Comparison of ENCODE assay signal across 13 cellular contexts in genomic region chrX:118503260-118504041, GRCh38. TPM values are rescaled to one million over a fixed set of nuclear protein-coding genes. Genes with fewer than 3 reads are reported as not detected.
DNase-seq lines count a peak whose midpoint lies in the region; ATAC-seq, FAIRE-seq and TF ChIP-seq lines count a peak whose summit lies in the region.
"Had no signal": no experiment of that assay in that cellular context is flagged by ENCODE, and none has a peak within 500 bp of the region (broad histone marks: within the 10 kb centered on the region; RNA-seq: fewer than 3 reads in every experiment).

No MANE protein-coding gene starts in this region.

- H3K79me2 ChIP-seq in mammary epithelial cell (ENCODE audit: insufficient read depth, low read length) (no peaks in the 10 kb centered on the region), K562 (ENCODE audit: control insufficient read depth, insufficient read depth, low read length) (peaks cover 94% of the 10 kb centered on the region), PC-9 (ENCODE audit: low read depth) (no peaks in the 10 kb centered on the region)

- H3F3A ChIP-seq in PC-9 (ENCODE audit: insufficient read depth, low read depth): no peaks in the 10 kb centered on the region; the same call in 1 of the 2 replicates

- no peaks in the 10 kb centered on the region for H3K9me3 ChIP-seq in mammary epithelial cell (replicated peaks; ENCODE audit: insufficient read depth, low read length)
- no peaks in the 10 kb centered on the region for H3K9me3 ChIP-seq in breast epithelium
- no peaks in the 10 kb centered on the region for H3K9me3 ChIP-seq in K562 (replicated peaks; ENCODE audit: control insufficient read depth, insufficient read depth, low read depth, low read length)
- H3K9me3 ChIP-seq in upper lobe of left lung: no peaks in the 10 kb centered on the region
- no peaks in the 10 kb centered on the region for H3K9me3 ChIP-seq in PC-9 (ENCODE audit: insufficient read depth, low read depth)

- no peaks in the 10 kb centered on the region for H3K27me3 ChIP-seq in mammary epithelial cell (ENCODE audit: insufficient read depth, low read length)
- no peaks in the 10 kb centered on the region for H3K27me3 ChIP-seq in breast epithelium
- no peaks in the 10 kb centered on the region for H3K27me3 ChIP-seq in K562 (ENCODE audit: control insufficient read depth in 2 of 2, insufficient read depth in 2 of 2, low read length in 2 of 2)
- no peaks in the 10 kb centered on the region for H3K27me3 ChIP-seq in upper lobe of left lung
- H3K27me3 ChIP-seq in PC-9 (ENCODE audit: insufficient read depth, low read depth): no peaks in the 10 kb centered on the region
- H3K27me3 ChIP-seq: foreskin keratinocyte had no signal

- H3K9me2 ChIP-seq in PC-9 (ENCODE audit: insufficient read depth): no peaks in the 10 kb centered on the region

- no peaks in the 10 kb centered on the region for H3K9me1 ChIP-seq in K562 (ENCODE audit: control insufficient read depth, insufficient read depth, low read length)

- H3K4me1 ChIP-seq in mammary epithelial cell (ENCODE audit: insufficient read depth, low read length) (no peaks in the 10 kb centered on the region), breast epithelium (no peaks in the 10 kb centered on the region), K562 (replicated peaks in 1 of 2; ENCODE audit: control insufficient read depth in 2 of 2, insufficient read depth in 2 of 2, low read length in 2 of 2) (peaks cover 13 to 37% of the 10 kb centered on the region in 2 experiments; a peak in 4 of 5 replicates), upper lobe of left lung (peaks cover 0 to 5% (median 0%) of the 10 kb centered on the region in 4 donors), PC-9 (replicated peaks; ENCODE audit: insufficient read depth) (no peaks in the 10 kb centered on the region)
- H3K4me1 ChIP-seq: foreskin keratinocyte had no signal

- CTCF ChIA-PET in mammary epithelial cell (lab: Charles Lee; ENCODE audit: low non-redundant PET): no interaction called here
- CTCF ChIA-PET in K562 (lab: Yijun Ruan, JAX; ENCODE audit: low intra/inter-chr PET ratio): no interaction called here
- CTCF ChIA-PET in PC-9 (lab: Charles Lee): no interaction called here

- TF ChIP-seq POLR2A in breast epithelium (IDR thresholded peaks at IDR 0.05) (no peak), K562 (conservative IDR thresholded peaks at IDR 0.05) (no peak; the same call in 1 of the 2 replicates), upper lobe of left lung (IDR thresholded peaks at IDR 0.05) (no peak)

- FAIRE-seq in K562 (lab: Jason Lieb, UNC): peak; percentile 78
- FAIRE-seq: keratinocyte had no signal

- 68% methylated on average over 4 of the region's 7 CpGs for WGBS in mammary epithelial cell (ENCODE audit: low coverage, missing lambda C conversion rate)
- 5% methylated on average over 5 of the region's 7 CpGs for WGBS in K562 (ENCODE audit: insufficient coverage, low coverage, missing lambda C conversion rate)
- WGBS in upper lobe of left lung, 2 donors: 53 to 63% methylated on average over 7 of the region's 7 CpGs

- peak; percentile 47 for ATAC-seq in K562
- no peak for ATAC-seq in upper lobe of left lung (ENCODE audit: low FRiP score in 2 of 2)
- ATAC-seq: foreskin keratinocyte had no signal

- in situ Hi-C loops in mammary epithelial cell (cut with MboI; ENCODE audit: low sequenced_read_pairs in 2 of 2) (no loop called here), K562 (cut with MboI) (no loop called here)

- no peak for TF ChIP-seq RAD21 in K562 (CRISPR knock-in tag; conservative IDR thresholded peaks at IDR 0.05 in 1 of 2, IDR thresholded peaks at IDR 0.05 in 1 of 2)

- H3K9ac ChIP-seq in mammary epithelial cell (ENCODE audit: insufficient read depth, low read length) (no peak overlapping the region), K562 (ENCODE audit: insufficient read depth in 1 of 2, low read depth in 2 of 2, low read length in 2 of 2) (peak overlapping the region; percentile 70 to 89)

- no peak; the same call in 1 of the 2 replicates for TF ChIP-seq EP300 in K562 (IDR thresholded peaks at IDR 0.05; ENCODE audit: low read length)
- no peak for TF ChIP-seq EP300 in upper lobe of left lung (IDR thresholded peaks at IDR 0.05)

- TF ChIP-seq CTCF in mammary epithelial cell (conservative IDR thresholded peaks at IDR 0.05 in 1 of 2, IDR thresholded peaks at IDR 0.05 in 1 of 2; ENCODE audit: extremely low read depth in 1 of 2, insufficient read depth in 1 of 2, low read depth in 1 of 2, low read length in 2 of 2): no peak
- TF ChIP-seq CTCF in breast epithelium (IDR thresholded peaks at IDR 0.05): no peak
- no peak for TF ChIP-seq CTCF in K562 (IDR thresholded peaks at IDR 0.05 in 2 of 3, conservative IDR thresholded peaks at IDR 0.05 in 1 of 3; ENCODE audit: insufficient read depth in 2 of 3, low read depth in 1 of 3, low read length in 3 of 3)
- no peak for TF ChIP-seq CTCF in upper lobe of left lung (IDR thresholded peaks at IDR 0.05)
- TF ChIP-seq CTCF in PC-9 (conservative IDR thresholded peaks at IDR 0.05): no peak

- DNase-seq in mammary epithelial cell (no peak), breast epithelium (ENCODE audit: low spot score in 2 of 2) (no peak), SIG-M5 (lab: John Stamatoyannopoulos, UW) (peak; percentile 1), K562 (ENCODE audit: extremely low read depth in 1 of 4, low spot score in 3 of 4) (peak in 3 of 4 experiments; percentile 29 to 65 (median 40)), upper lobe of left lung (no peak), dermis blood vessel endothelial cell (no peak), cerebellum (ENCODE audit: low spot score) (no peak), PC-9 (no peak)
- DNase-seq: effector CD8-positive, alpha-beta T cell; foreskin keratinocyte; GOT3; stimulated activated CD4-positive, alpha-beta T cell treated with anti-CD3 and anti-CD28 coated beads, Interleukin-1b, Interleukin-23, amount 100 ng/mL, for 48 hours had no signal

- H3K4me2 ChIP-seq in mammary epithelial cell (ENCODE audit: insufficient read depth, low read depth, low read length): no peak overlapping the region
- peak overlapping the region; percentile 79 for H3K4me2 ChIP-seq in K562 (ENCODE audit: insufficient read depth, low read length)
- no peak overlapping the region for H3K4me2 ChIP-seq in PC-9

- dilution Hi-C loops in mammary epithelial cell (cut with HindIII; ENCODE audit: low sequenced_read_pairs): no loop called here

- H3K27ac ChIP-seq in mammary epithelial cell (ENCODE audit: insufficient read depth, low read depth, low read length) (no peak overlapping the region), breast epithelium (no peak overlapping the region), K562 (ENCODE audit: extremely low read depth, low read depth, low read length) (peak overlapping the region; percentile 95), upper lobe of left lung (peak overlapping the region in 3 of 4 donors; percentile 15 to 46 (median 42)), PC-9 (no peak overlapping the region)
- H3K27ac ChIP-seq: foreskin keratinocyte had no signal

- H3K4me3 ChIP-seq in mammary epithelial cell (replicated peaks in 1 of 3; ENCODE audit: insufficient read depth in 1 of 3, low read depth in 2 of 3, low read length in 3 of 3) (no peak overlapping the region), breast epithelium (no peak overlapping the region), K562 (peak overlapping the region; percentile 19; the same call in 1 of the 2 replicates), upper lobe of left lung (no peak overlapping the region), PC-9 (no peak overlapping the region)

- no TSS peak for BruUV-seq in mammary epithelial cell (replicated peaks; lab: Mats Ljungman, UMichigan)
- BruUV-seq in K562 (replicated peaks; lab: Mats Ljungman, UMichigan): no TSS peak
- no TSS peak for BruUV-seq in PC-9 (replicated peaks; lab: Mats Ljungman, UMichigan)

- intact Hi-C loops in mammary epithelial cell (cut with micrococcal nuclease) (no loop called here), breast epithelium (cut with DNase I; ENCODE audit: low total_unique reads) (no loop called here), K562 (cut with micrococcal nuclease) (no loop called here), PC-9 (cut with micrococcal nuclease; ENCODE audit: unreplicated experiment) (no loop called here)

- H2AFZ ChIP-seq in mammary epithelial cell (ENCODE audit: low read depth, low read length): peak overlapping the region; percentile 26
- H2AFZ ChIP-seq in K562 (ENCODE audit: low read depth, low read length): peak overlapping the region; percentile 15
- H2AFZ ChIP-seq in PC-9: no peak overlapping the region

- H4K20me1 ChIP-seq in mammary epithelial cell (ENCODE audit: insufficient read depth, low read length) (no peaks in the 10 kb centered on the region), K562 (replicated peaks; ENCODE audit: control insufficient read depth, insufficient read depth, low read length) (no peaks in the 10 kb centered on the region), PC-9 (ENCODE audit: insufficient read depth) (no peaks in the 10 kb centered on the region)

- H3K36me3 ChIP-seq in mammary epithelial cell (ENCODE audit: insufficient read depth, low read length) (no peaks in the 10 kb centered on the region), breast epithelium (no peaks in the 10 kb centered on the region), K562 (ENCODE audit: control insufficient read depth, insufficient read depth, low read length) (peaks cover 22% of the 10 kb centered on the region; the same call in 2 of the 3 replicates), upper lobe of left lung (no peaks in the 10 kb centered on the region), PC-9 (ENCODE audit: low read depth) (no peaks in the 10 kb centered on the region)

- POLR2A ChIA-PET in K562 (lab: Yijun Ruan, JAX) (interaction anchor here (0.6 to 1.9 kb wide), 4 partner anchors 8 to 17 kb away, joined by 3 to 9 read pairs (median 4); partner anchors contain the start of gene DOCK11), PC-9 (lab: Charles Lee; ENCODE audit: unreplicated experiment) (no interaction called here)

RNA-seq across cellular contexts. Expression of gene DOCK11, which starts 7.8 kb away (rescaled TPM):
- 1 to 10 TPM; 1.3 to 4.4 TPM for total RNA-seq in mammary epithelial cell
- polyA plus RNA-seq in mammary epithelial cell: 2.2 TPM
- 1.2 TPM for polyA minus RNA-seq in mammary epithelial cell
- total RNA-seq in breast epithelium: 100 to 1,000 TPM in 1 of 3 donors, 10 to 100 TPM in 2; 25.3 to 138 (median 26.9) TPM
- total RNA-seq in K562 (2011; cell fraction: chromatin; rRNA removed; ENCODE audit: low replicate concordance): 20.0 and 87.2 TPM in 2 replicates
- total RNA-seq in K562 (2011; cell fraction: nucleolus; rRNA removed): 9.2 and 16.3 TPM in 2 replicates
- total RNA-seq in K562 (2011; cell fraction: nucleoplasm; rRNA removed): 24.5 and 31.0 TPM in 2 replicates
- total RNA-seq in K562 (2014; rRNA removed): 49.4 and 52.5 TPM in 2 replicates
- total RNA-seq in K562 (2014; rRNA removed; fragmentation: Illumina TruSeq; extraction: Trizol): 74.8 and 86.1 TPM in 2 replicates
- total RNA-seq in K562 (2015; rRNA removed; fragmentation: Illumina TruSeq; extraction: Trizol): 67.4 and 77.8 TPM in 2 replicates
- total RNA-seq in K562 (2021): 56.8 and 58.5 TPM in 2 replicates
- 38.4 and 50.9 TPM in 2 replicates for polyA plus RNA-seq in K562 (2011; rRNA removed)
- polyA plus RNA-seq in K562 (2011; cell fraction: cytosol; rRNA removed): 8.6 and 17.2 TPM in 2 replicates
- polyA plus RNA-seq in K562 (2011; cell fraction: nucleus; rRNA removed): 18.1 and 40.4 TPM in 2 replicates
- polyA plus RNA-seq in K562 (2012): 58.3 and 63.2 TPM in 2 replicates
- polyA plus RNA-seq in K562 (2014; fragmentation: Illumina TruSeq; extraction: Trizol): 47.5 and 55.3 TPM in 2 replicates
- polyA plus RNA-seq in K562 (2014; fragmentation: Nextera tagmentation; extraction: Ambion mirVana): 10 to 100 TPM; 42.2 to 46.4 TPM
- 41.8 and 42.5 TPM in 2 replicates for polyA plus RNA-seq in K562 (2014; rRNA removed)
- polyA minus RNA-seq in K562 (2011; rRNA and poly(A)+ RNA removed): 101 and 110 TPM in 2 replicates
- polyA minus RNA-seq in K562 (2011; cell fraction: cytosol; rRNA and poly(A)+ RNA removed): 25.4 and 37.8 TPM in 2 replicates
- polyA minus RNA-seq in K562 (2011; cell fraction: nucleus; rRNA and poly(A)+ RNA removed): 16.6 and 34.4 TPM in 2 replicates
- 10 to 100 TPM; 20.6 to 51.6 (median 42.1) TPM for total RNA-seq in upper lobe of left lung
- total RNA-seq in dermis blood vessel endothelial cell: 0.42 and 0.51 TPM in 2 replicates
- 40.2 TPM for total RNA-seq in cerebellum
- total RNA-seq in PC-9 (2021): 9.0 and 11.1 TPM in 2 replicates

Comparison
In these comparisons a context has a peak if more than half of its experiments do, and no peak if none do; other contexts are left out.
1. DNase-seq: peak in SIG-M5 (single experiment) and K562 (3 of 4); none in mammary epithelial cell (single experiment), breast epithelium (0 of 2), upper lobe of left lung (0 of 2), dermis blood vessel endothelial cell (single experiment), cerebellum (single experiment) and PC-9 (0 of 2).
2. H3K27ac ChIP-seq: peak in K562 (single experiment) and upper lobe of left lung (3 of 4); none in mammary epithelial cell (single experiment), breast epithelium (0 of 2) and PC-9 (single experiment).